In the genomic region with DNA sequence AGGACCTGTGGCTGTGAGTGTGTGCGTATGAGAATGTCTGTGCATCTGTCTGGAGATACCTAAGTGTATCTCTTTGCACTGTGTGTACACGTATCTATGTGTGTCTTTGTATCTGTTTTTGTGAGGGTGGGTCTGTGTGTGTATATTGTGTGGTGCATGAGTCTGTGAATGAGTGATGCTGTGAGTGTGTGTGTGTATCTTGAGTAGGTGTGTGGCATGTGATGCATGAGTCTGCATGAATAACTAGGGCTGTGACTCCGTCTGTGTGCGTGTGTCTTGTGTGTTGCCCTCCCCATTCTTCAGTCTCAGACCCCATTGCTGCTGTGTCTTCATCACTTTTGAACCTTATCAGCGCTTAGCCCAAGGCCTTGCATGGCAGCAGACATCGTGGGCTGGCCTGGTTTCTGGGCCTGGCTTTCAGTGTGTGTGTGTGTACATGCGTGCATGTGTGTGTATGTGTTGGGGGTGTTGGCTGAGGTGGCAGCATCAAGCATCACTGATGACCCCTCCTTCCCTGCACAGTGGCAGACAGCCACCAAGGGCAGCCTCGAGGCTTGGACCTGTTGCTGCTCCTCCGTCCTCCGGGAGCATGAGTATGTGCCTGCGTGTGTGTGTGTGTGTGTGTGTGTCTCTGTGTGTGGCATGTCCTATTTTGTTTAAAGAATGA, we compare ENCODE assay signal across 1 cellular context.
TF ChIP-seq lines count a peak whose summit lies in the region.

No MANE protein-coding gene starts in this region.

TF ChIP-seq in HCT116, 20 proteins besides CTCF, POLR2A, EP300 and RAD21 (continued from another document):
- TF ChIP-seq REST (IDR thresholded peaks at IDR 0.05; ENCODE audit: low read depth) = no peak
